30 cellular contexts compared by ENCODE assay signal in genomic region chr6:13759025-13759424, GRCh38.
"Had no signal": no experiment of that assay in that cellular context is flagged by ENCODE, and none has a peak within 500 bp of the region (broad histone marks: within the 10 kb centered on the region; RNA-seq: fewer than 3 reads in every experiment).

No MANE protein-coding gene starts in this region.

- H3K27ac Mint-ChIP-seq: activated CD4-positive, alpha-beta memory T cell treated with anti-CD3 and anti-CD28 coated beads, Interleukin-2, amount 10 ng/mL, durations not matched to agents 7 days and 5 days had no signal

- H3K4me2 ChIP-seq: SK-N-SH had no signal

- H3K9me3 ChIP-seq: SJSA1, SK-N-SH had no signal

- H3K27me3 Mint-ChIP-seq: activated CD4-positive, alpha-beta memory T cell treated with anti-CD3 and anti-CD28 coated beads, Interleukin-2, amount 10 ng/mL, durations not matched to agents 7 days and 5 days had no signal

- H3K4me3 ChIP-seq: MG63, SJSA1 had no signal

- DNase-seq: activated CD4-positive, alpha-beta memory T cell treated with anti-CD3 and anti-CD28 coated beads, Interleukin-2, amount 10 ng/mL, durations not matched to agents 7 days and 5 days; activated CD4-positive, alpha-beta T cell treated with anti-CD3 and anti-CD28 coated beads for 1 hour; activated CD4-positive, alpha-beta T cell treated with anti-CD3 and anti-CD28 coated beads for 48 hours; activated CD4-positive, CD25-positive, alpha-beta regulatory T cell; activated gamma-delta T cell treated with Interleukin-2 at 50 U/mL for 16 hours; activated T-cell treated with anti-CD3 and anti-CD28 coated beads, Interleukin-2, amount 50 U/mL, for 1 hour; amniotic stem cell; aorta; brain microvascular endothelial cell; central memory CD4-positive, alpha-beta T cell; Kasumi-1; KG1; MG63; NCI-H1048; NCI-H1105 treated with DMSO at 0.1 percent for 48 hours; NCI-H1436; NCI-H1694; NCI-H1930; NCI-H2081 treated with DMSO at 0.1 percent for 48 hours; NCI-H226; NCI-H446 treated with DMSO at 0.1 percent for 48 hours; NCI-H524; NCI-H69; SHP77 treated with DMSO at 0.1 percent for 48 hours; SK-N-SH; T1000; WERI-Rb-1 had no signal

- ATAC-seq: activated naive CD4-positive, alpha-beta T cell treated with anti-CD3 and anti-CD28 coated beads, Interleukin-2, amount 50 U/mL, for 72 hours; Panc1 had no signal

- H3K27me3 ChIP-seq: brain microvascular endothelial cell, MG63, SJSA1 had no signal

- H3K36me3 ChIP-seq: brain microvascular endothelial cell, MG63, SJSA1, WERI-Rb-1 had no signal

- H3K9ac ChIP-seq: SK-N-SH had no signal

- H3K27ac ChIP-seq: brain microvascular endothelial cell, SJSA1, WERI-Rb-1 had no signal

- H3K4me3 Mint-ChIP-seq: activated CD4-positive, alpha-beta memory T cell treated with anti-CD3 and anti-CD28 coated beads, Interleukin-2, amount 10 ng/mL, durations not matched to agents 7 days and 5 days had no signal
